ENCODE assay signal across 8 cellular contexts in genomic region chrX:7147431-7147977, GRCh38. TPM values are rescaled to one million over a fixed set of nuclear protein-coding genes. Genes with fewer than 3 reads are reported as not detected.
A peak's percentile ranks its signal among the peaks of the same experiment; 100 is the strongest.
DNase-seq lines count a peak whose midpoint lies in the region; ATAC-seq, FAIRE-seq and TF ChIP-seq lines count a peak whose summit lies in the region.

Gene STS (plus strand): TSS chrX:7147712. CDS start chrX:7253200, 105,488 bp downstream.

- DNase-seq in GM12891 (ENCODE audit: insufficient read length, low spot score) (no peak), H9 (peak; percentile 34), NAMALWA (ENCODE audit: low spot score) (peak; percentile 58), naive B cell (no peak), ecto neural progenitor cell (ENCODE audit: low spot score) (no peak)
- DNase-seq in activated CD8-positive, alpha-beta memory T cell treated with anti-CD3 and anti-CD28 coated beads, Interleukin-2, amount 50 U/mL, for 48 hours: peak; percentile 60

- H2AFZ ChIP-seq in H9 (ENCODE audit: low read length): peak within 1 kb of the TSS; percentile 46

- H2BK12ac ChIP-seq in H9 (ENCODE audit: insufficient read length, low read depth, low read length): no peak within 1 kb of the TSS

- H3K14ac ChIP-seq in H9 (ENCODE audit: insufficient read depth, low read length): peak within 1 kb of the TSS; percentile 76

- H3K4me2 ChIP-seq in H9 (ENCODE audit: insufficient read depth, insufficient read length, low read length): peak within 1 kb of the TSS; percentile 92

- H3K4me3 Mint-ChIP-seq in H9 (peak within 1 kb of the TSS; percentile 88 to 91), naive B cell (peak within 1 kb of the TSS; percentile 88 to 97 (median 96))

- H4K91ac ChIP-seq in H9 (ENCODE audit: insufficient read length, low read depth, low read length): no peak within 1 kb of the TSS

- H3K79me2 ChIP-seq in H9 (ENCODE audit: insufficient read depth, low read length): no peaks in the 10 kb centered on the region

- H2BK15ac ChIP-seq in H9 (ENCODE audit: low read depth, low read length): no peak within 1 kb of the TSS

- no peak within 1 kb of the TSS for H3K18ac ChIP-seq in H9 (ENCODE audit: insufficient read length, low read depth, low read length)

- H3K4me1 Mint-ChIP-seq in H9 (peaks cover 8 to 11% of the 10 kb centered on the region in 2 experiments), naive B cell (peaks cover 10 to 26% (median 16%) of the 10 kb centered on the region in 3 donors)

- no peak within 1 kb of the TSS for H3K23ac ChIP-seq in H9 (ENCODE audit: insufficient read length, low read depth, low read length)

- H3K79me1 ChIP-seq in H9 (ENCODE audit: insufficient read depth, low read depth, low read length, poor library complexity, severe bottlenecking): no peaks in the 10 kb centered on the region

- TF ChIP-seq CTCF in H9 (conservative IDR thresholded peaks at IDR 0.05): no peak

- H3K4me3 ChIP-seq in stomach smooth muscle (ENCODE audit: low read length in 2 of 2): peak within 1 kb of the TSS; percentile 82 to 96

- H3K9me3 Mint-ChIP-seq in H9 (no peaks in the 10 kb centered on the region), naive B cell (no peaks in the 10 kb centered on the region)

- H3T11ph ChIP-seq in H9 (ENCODE audit: low read length): no peak within 1 kb of the TSS

- H3K27ac Mint-ChIP-seq in H9 (peak within 1 kb of the TSS in 2 of 3 experiments; percentile 87 to 90; a peak in 3 of 7 replicates), naive B cell (peak within 1 kb of the TSS; percentile 91 to 97 (median 96))

- H4K5ac ChIP-seq in H9 (ENCODE audit: insufficient read length, low read depth, low read length): no peak within 1 kb of the TSS

- H4K8ac ChIP-seq in H9 (replicated peaks; ENCODE audit: insufficient read length, low read depth, low read length): no peak within 1 kb of the TSS

- H3K27ac ChIP-seq in H9 (ENCODE audit: insufficient read length, low read depth, low read length): no peak within 1 kb of the TSS
- H3K27ac ChIP-seq in stomach smooth muscle (ENCODE audit: low read length): peak within 1 kb of the TSS; percentile 24

- H3K36me3 ChIP-seq in stomach smooth muscle (ENCODE audit: control insufficient read depth in 2 of 2, insufficient read depth in 2 of 2, low read length in 2 of 2): no peaks in the 10 kb centered on the region

- H3K9ac ChIP-seq in H9 (ENCODE audit: extremely low read depth, insufficient read length, low read length) (peak within 1 kb of the TSS; percentile 59), stomach smooth muscle (ENCODE audit: low read length in 2 of 2) (peak within 1 kb of the TSS; percentile 60 to 71)

- no peak within 1 kb of the TSS for H3K4ac ChIP-seq in H9 (ENCODE audit: low read depth, low read length)

- FAIRE-seq in GM12891 (lab: Jason Lieb, UNC): no peak

- no peaks in the 10 kb centered on the region; the same call in 1 of the 2 replicates for H3K27me3 Mint-ChIP-seq in H9 (ENCODE audit: low read depth)
- no peaks in the 10 kb centered on the region for H3K27me3 Mint-ChIP-seq in naive B cell

- no peak for TF ChIP-seq POLR2A in GM12891 (IDR thresholded peaks at IDR 0.05; ENCODE audit: low read depth, low read length)

- ATAC-seq in esophagus mucosa (peak; percentile 55), naive B cell (ENCODE audit: low read depth in 2 of 2) (peak; percentile 44 to 49)

- WGBS in H9 (ENCODE audit: extremely low coverage, insufficient read length, low lambda C conversion rate): no CpG with 5 or more reads among the region's 61 CpGs

- no peak within 1 kb of the TSS for H2BK120ac ChIP-seq in H9 (ENCODE audit: low read depth, low read length, poor library complexity, severe bottlenecking)

- no peaks in the 10 kb centered on the region for H4K20me1 ChIP-seq in H9 (ENCODE audit: control insufficient read depth, insufficient read depth, insufficient read length)

- no peak within 1 kb of the TSS for H3K56ac ChIP-seq in H9 (ENCODE audit: insufficient read length, low read depth, low read length)

- H3K36me3 Mint-ChIP-seq in H9 (ENCODE audit: insufficient read depth in 1 of 3, low read depth in 3 of 3) (no peaks in the 10 kb centered on the region), naive B cell (no peaks in the 10 kb centered on the region)

- no peaks in the 10 kb centered on the region for H3K9me3 ChIP-seq in H9 (ENCODE audit: control insufficient read depth, low read depth, low read length)
- H3K9me3 ChIP-seq in stomach smooth muscle (ENCODE audit: control insufficient read depth in 2 of 2, low read length in 2 of 2): no peaks in the 10 kb centered on the region

- H2BK20ac ChIP-seq in H9 (ENCODE audit: low read depth, low read length, poor library complexity, severe bottlenecking): no peak within 1 kb of the TSS

- H3K4me1 ChIP-seq in H9 (ENCODE audit: insufficient read depth, low read length) (no peaks in the 10 kb centered on the region), stomach smooth muscle (ENCODE audit: control insufficient read depth, insufficient read depth, low read length) (peaks cover 7% of the 10 kb centered on the region)

- peaks cover 5% of the 10 kb centered on the region for H3K23me2 ChIP-seq in H9 (ENCODE audit: insufficient read length, low read depth, low read length, poor library complexity, severe bottlenecking)

- H3K27me3 ChIP-seq in H9 (ENCODE audit: insufficient read depth, low read length) (no peaks in the 10 kb centered on the region), stomach smooth muscle (ENCODE audit: control insufficient read depth in 1 of 2, insufficient read depth in 2 of 2, low read length in 2 of 2) (no peaks in the 10 kb centered on the region)

- H2BK5ac ChIP-seq in H9 (ENCODE audit: insufficient read length, low read length): no peak within 1 kb of the TSS

- no peak within 1 kb of the TSS for H2AK5ac ChIP-seq in H9 (ENCODE audit: insufficient read length, low read length)

TF ChIP-seq in GM12891, 5 proteins besides CTCF, POLR2A, EP300 and RAD21:
- TF ChIP-seq PAX5 (IDR thresholded peaks at IDR 0.05; ENCODE audit: insufficient read depth, low read length, severe bottlenecking) (no peak), POLR2AphosphoS5 (IDR thresholded peaks at IDR 0.05; ENCODE audit: low read depth, low read length) (0 out of 2 replicates have a peak, but pooled peaks have one; percentile 4)

RNA-seq across cellular contexts. Expression of gene STS, which starts in this region (rescaled TPM):
- polyA plus RNA-seq in GM12891 (2012; ENCODE audit: low read depth, missing spikeins): 4.1 TPM
- total RNA-seq in H9 (2021) (3.6 and 3.8 TPM in 2 replicates), esophagus mucosa (1.6 TPM)
- polyA plus RNA-seq in naive B cell (ENCODE audit: low read depth in 6 of 6): 1 to 10 TPM; 1.9 to 5.0 (median 2.8) TPM

Comparison
In these comparisons a context has a peak if more than half of its experiments do, and no peak if none do; other contexts are left out.
1. DNase-seq: peak in H9 (single experiment), NAMALWA (single experiment) and activated CD8-positive, alpha-beta memory T cell treated with anti-CD3 and anti-CD28 coated beads, Interleukin-2, amount 50 U/mL, for 48 hours (single experiment); none in GM12891 (single experiment), naive B cell (single experiment) and ecto neural progenitor cell (single experiment).